Comparison of ENCODE assay signal across 1 cellular context in genomic region chr1:22420456-22421053, GRCh38.
TF ChIP-seq lines count a peak whose summit lies in the region.

No MANE protein-coding gene starts in this region.

TF ChIP-seq in WTC11, 78 proteins besides CTCF, POLR2A, EP300 and RAD21 (continued from another document):
- TF ChIP-seq ZNF532 (CRISPR knock-in tag; IDR thresholded peaks at IDR 0.05; ENCODE audit: borderline replicate concordance), result no peak
